Comparison of ENCODE assay signal across 11 cellular contexts in genomic region chr12:57606016-57606311, GRCh38. TPM values are rescaled to one million over a fixed set of nuclear protein-coding genes. Genes with fewer than 3 reads are reported as not detected.
DNase-seq lines count a peak whose midpoint lies in the region; TF ChIP-seq lines count a peak whose summit lies in the region.
"Had no signal": no experiment of that assay in that cellular context is flagged by ENCODE, and none has a peak within 500 bp of the region (broad histone marks: within the 10 kb centered on the region; RNA-seq: fewer than 3 reads in every experiment).

No MANE protein-coding gene starts in this region.

- H3K27me3 ChIP-seq in NT2/D1 (ENCODE audit: insufficient read depth, insufficient read length) (no peaks in the 10 kb centered on the region), osteoblast (ENCODE audit: insufficient read depth, low read length) (no peaks in the 10 kb centered on the region)

- H3K9ac ChIP-seq in NT2/D1 (ENCODE audit: insufficient read length, low read depth): peak overlapping the region; percentile 91

- DNase-seq in NT2/D1 (ENCODE audit: low read depth, low spot score) (no peak), astrocyte of the cerebellum (ENCODE audit: low read depth) (no peak), osteoblast (ENCODE audit: insufficient read length, low spot score, missing footprints) (no peak), mesenteric fat pad (ENCODE audit: low spot score) (no peak), dermis blood vessel endothelial cell (no peak), posterior cingulate gyrus (no peak)
- DNase-seq: DMS153; midbrain; NCI-H446; stimulated activated CD4-positive, alpha-beta T cell treated with anti-CD3 and anti-CD28 coated beads, Interleukin-15, amount 100 ng/mL, for 24 hours had no signal

- intact Hi-C loops in posterior cingulate gyrus (cut with DNase I): no loop called here

- no peak overlapping the region for H3K27ac ChIP-seq in osteoblast (ENCODE audit: low read depth, low read length)
- H3K27ac ChIP-seq: SK-N-MC had no signal

- no peak for TF ChIP-seq CTCF in astrocyte of the cerebellum (IDR thresholded peaks at IDR 0.05; ENCODE audit: low read depth, low read length, missing control alignments)
- TF ChIP-seq CTCF in osteoblast (IDR thresholded peaks at IDR 0.05; ENCODE audit: extremely low read depth, low read depth, low read length): no peak

- H4K20me1 ChIP-seq in osteoblast (ENCODE audit: insufficient read depth, low read length): no peaks in the 10 kb centered on the region

- H3K36me3 ChIP-seq in NT2/D1 (ENCODE audit: insufficient read depth, insufficient read length, low read length) (peaks cover 51% of the 10 kb centered on the region), osteoblast (ENCODE audit: insufficient read depth, low read length) (peaks cover 3% of the 10 kb centered on the region)

- H2AFZ ChIP-seq in osteoblast (ENCODE audit: low read length): no peak overlapping the region

- in situ Hi-C loops in astrocyte of the cerebellum (cut with HindIII; ENCODE audit: low sequenced_read_pairs): no loop called here

- H3K4me3 ChIP-seq in NT2/D1 (ENCODE audit: insufficient read length, low read depth) (no peak overlapping the region), astrocyte of the cerebellum (ENCODE audit: low read depth, low read length) (peak overlapping the region; percentile 84), osteoblast (ENCODE audit: insufficient read depth, low read length) (no peak overlapping the region)

- H3K9me3 ChIP-seq in NT2/D1 (ENCODE audit: insufficient read depth, low read length) (no peaks in the 10 kb centered on the region), osteoblast (ENCODE audit: low read depth, low read length) (no peaks in the 10 kb centered on the region)

- H3K4me1 ChIP-seq in NT2/D1 (ENCODE audit: insufficient read depth, insufficient read length) (peaks cover 8% of the 10 kb centered on the region), osteoblast (ENCODE audit: insufficient read depth, low read length) (peaks cover 23% of the 10 kb centered on the region)

- H3K4me2 ChIP-seq in osteoblast (ENCODE audit: insufficient read depth, low read length): peak overlapping the region; percentile 86

- H3K79me2 ChIP-seq in osteoblast (ENCODE audit: insufficient read depth, low read length): no peaks in the 10 kb centered on the region

RNA-seq across cellular contexts. Expression of gene DTX3, which starts 1.3 kb away (rescaled TPM):
- 17.1 and 21.4 TPM in 2 replicates for total RNA-seq in osteoblast
- 7.2 TPM for total RNA-seq in mesenteric fat pad
- total RNA-seq in dermis blood vessel endothelial cell: 1.9 and 2.4 TPM in 2 replicates

RNA-seq across cellular contexts. Expression of gene ARHGEF25, which starts 5.3 kb away (rescaled TPM):
- total RNA-seq in osteoblast (20.6 and 23.9 TPM in 2 replicates), mesenteric fat pad (12.8 TPM), dermis blood vessel endothelial cell (0.68 and 0.74 TPM in 2 replicates)

RNA-seq across cellular contexts. Expression of gene PIP4K2C, which starts 15.0 kb away (rescaled TPM):
- total RNA-seq in osteoblast: 32.4 and 36.6 TPM in 2 replicates
- total RNA-seq in mesenteric fat pad: 14.3 TPM
- 10.2 and 15.4 TPM in 2 replicates for total RNA-seq in dermis blood vessel endothelial cell

RNA-seq across cellular contexts. Expression of gene B4GALNT1, which starts 27.0 kb away (rescaled TPM):
- total RNA-seq in osteoblast: 1.1 and 2.9 TPM in 2 replicates
- total RNA-seq in mesenteric fat pad: 2.7 TPM
- 0.14 TPM in 1 of 2 replicates, not detected in the other for total RNA-seq in dermis blood vessel endothelial cell

RNA-seq across cellular contexts. Expression of gene KIF5A, which starts 56.1 kb away (rescaled TPM):
- total RNA-seq in osteoblast: 0.29 and 0.36 TPM in 2 replicates
- not detected for total RNA-seq in mesenteric fat pad
- total RNA-seq in dermis blood vessel endothelial cell: 0.09 and 0.17 TPM in 2 replicates
